Comparison of ENCODE assay signal across 10 cellular contexts in the genomic region with DNA sequence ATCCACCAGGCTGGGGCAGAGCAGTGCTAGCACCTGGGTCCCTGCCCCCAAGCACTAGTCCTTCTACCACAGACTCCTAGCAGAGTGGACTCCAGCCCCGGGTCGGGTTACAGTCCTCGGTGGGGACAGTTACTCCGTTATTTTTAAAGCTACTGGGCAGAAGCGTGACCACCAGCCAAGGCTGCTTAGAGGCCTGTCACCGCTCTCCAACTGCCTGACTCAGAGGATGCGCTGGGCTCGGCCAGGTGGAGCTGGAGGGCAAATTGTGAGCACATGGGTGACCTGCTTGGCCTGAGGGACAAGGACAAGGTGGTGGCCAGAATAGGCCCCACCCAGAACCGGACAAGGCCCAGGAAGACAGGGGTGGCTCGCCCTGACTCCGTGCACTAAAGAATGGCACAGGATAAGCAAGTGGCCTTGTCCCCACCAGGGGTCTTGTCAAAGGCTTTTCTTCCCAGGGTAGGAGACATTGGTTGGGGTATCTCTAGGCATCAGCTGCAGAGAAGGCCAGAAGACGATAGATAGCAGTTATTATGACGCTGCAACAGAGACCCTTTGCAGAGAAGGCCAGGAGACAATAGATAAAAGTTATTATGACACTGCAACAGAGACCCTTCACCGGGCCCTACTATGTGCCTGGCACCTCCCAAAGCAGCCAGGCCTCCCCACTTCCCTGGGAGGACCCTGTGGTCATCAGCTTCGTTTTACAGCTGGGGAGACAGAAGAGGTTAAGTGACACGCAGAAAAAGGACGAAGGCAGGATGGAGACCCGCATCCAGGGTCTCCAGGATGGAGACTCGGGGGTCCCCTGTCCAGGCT. TPM values are rescaled to one million over a fixed set of nuclear protein-coding genes. Genes with fewer than 3 reads are reported as not detected.
DNase-seq lines count a peak whose midpoint lies in the region; ATAC-seq and TF ChIP-seq lines count a peak whose summit lies in the region.
"Had no signal": no experiment of that assay in that cellular context is flagged by ENCODE, and none has a peak within 500 bp of the region (broad histone marks: within the 10 kb centered on the region; RNA-seq: fewer than 3 reads in every experiment).

No MANE protein-coding gene starts in this region.

- no peak overlapping the region for H3K27ac Mint-ChIP-seq in T-helper 1 cell treated with Interleukin-12 subunit alpha and Interleukin-12 subunit beta and Interleukin-4 antibody, amounts not matched to agents 30 μg/mL and 1 μg/mL, for 36 hours
- H3K27ac Mint-ChIP-seq in progenitor cell of endocrine pancreas, result no peak overlapping the region
- H3K27ac Mint-ChIP-seq in CD14-positive monocyte, result no peak overlapping the region

- intact Hi-C loops in PC-3 (cut with micrococcal nuclease), result no loop called here
- intact Hi-C loops in dorsolateral prefrontal cortex (cut with DNase I), result loop anchor here in 1 of 2 donors (10.0 kb wide), 1 partner anchor 640 kb away; a partner anchor contains a TSS
- intact Hi-C loops in CD14-positive monocyte (cut with micrococcal nuclease), result no loop called here

- DNase-seq in T-helper 1 cell (no peak), PC-3 (no peak), dorsolateral prefrontal cortex (no peak), progenitor cell of endocrine pancreas (ENCODE audit: low spot score, unreplicated experiment) (no peak), CD14-positive monocyte (ENCODE audit: low spot score) (no peak), NCI-H1105 (lab: John Stamatoyannopoulos, UW) (no peak)
- DNase-seq: stimulated activated CD4-positive, alpha-beta T cell treated with anti-CD3 and anti-CD28 coated beads, Interleukin-2, amount 100 ng/mL, for 24 hours; upper lobe of left lung had no signal

- H2AFZ ChIP-seq in PC-3 (ENCODE audit: low read length), result no peak overlapping the region

- H3F3A ChIP-seq in PC-3 (ENCODE audit: low read length, unreplicated experiment), result no peaks in the 10 kb centered on the region

- ATAC-seq in PC-3 (no peak), GM19324 (IDR thresholded peaks at IDR 0.05; ENCODE audit: low FRiP score, unreplicated experiment) (no peak)

- H3K27me3 ChIP-seq in PC-3 (ENCODE audit: low read length) (no peaks in the 10 kb centered on the region), dorsolateral prefrontal cortex (no peaks in the 10 kb centered on the region)
- H3K27me3 ChIP-seq: upper lobe of left lung had no signal

- BruUV-seq in PC-3 (replicated peaks; lab: Mats Ljungman, UMichigan), result no TSS peak

- peaks cover 8% of the 10 kb centered on the region for H3K4me1 Mint-ChIP-seq in T-helper 1 cell treated with Interleukin-12 subunit alpha and Interleukin-12 subunit beta and Interleukin-4 antibody, amounts not matched to agents 30 μg/mL and 1 μg/mL, for 36 hours (ENCODE audit: low read depth)
- H3K4me1 Mint-ChIP-seq in progenitor cell of endocrine pancreas (ENCODE audit: low read depth) (peaks cover 1% of the 10 kb centered on the region), CD14-positive monocyte (peaks cover 4% of the 10 kb centered on the region)

- CTCF ChIA-PET in PC-3 (lab: Charles Lee), result no interaction called here

- H3K36me3 ChIP-seq in PC-3 (ENCODE audit: low read depth, low read length), result no peaks in the 10 kb centered on the region

- H4K20me1 ChIP-seq in PC-3 (ENCODE audit: low read length), result no peaks in the 10 kb centered on the region

- no peak overlapping the region; the same call in 1 of the 2 replicates for H3K9ac ChIP-seq in PC-3 (ENCODE audit: low read length)

- no peaks in the 10 kb centered on the region for H3K27me3 Mint-ChIP-seq in T-helper 1 cell treated with Interleukin-12 subunit alpha and Interleukin-12 subunit beta and Interleukin-4 antibody, amounts not matched to agents 30 μg/mL and 1 μg/mL, for 36 hours (ENCODE audit: low read depth)
- H3K27me3 Mint-ChIP-seq in progenitor cell of endocrine pancreas, result peaks cover 5% of the 10 kb centered on the region
- H3K27me3 Mint-ChIP-seq in CD14-positive monocyte (ENCODE audit: low read depth in 3 of 3), result peaks cover 0 to 3% (median 0%) of the 10 kb centered on the region in 3 donors

- H3K79me2 ChIP-seq in PC-3 (ENCODE audit: low read length), result peaks cover 35% of the 10 kb centered on the region

- H3K4me3 ChIP-seq in PC-3 (ENCODE audit: low read length) (peak overlapping the region; percentile 99), dorsolateral prefrontal cortex (peak overlapping the region in 58 of 59 donors; percentile 64 to 98 (median 86))

- H3K4me2 ChIP-seq in PC-3 (ENCODE audit: low read length), result peak overlapping the region; percentile 91

- no peaks in the 10 kb centered on the region for H3K9me3 Mint-ChIP-seq in T-helper 1 cell treated with Interleukin-12 subunit alpha and Interleukin-12 subunit beta and Interleukin-4 antibody, amounts not matched to agents 30 μg/mL and 1 μg/mL, for 36 hours
- no peaks in the 10 kb centered on the region for H3K9me3 Mint-ChIP-seq in progenitor cell of endocrine pancreas (ENCODE audit: low read depth)
- H3K9me3 Mint-ChIP-seq in CD14-positive monocyte, result no peaks in the 10 kb centered on the region

- POLR2A ChIA-PET in PC-3 (lab: Charles Lee; ENCODE audit: unreplicated experiment), result no interaction called here

- H3K36me3 Mint-ChIP-seq in T-helper 1 cell treated with Interleukin-12 subunit alpha and Interleukin-12 subunit beta and Interleukin-4 antibody, amounts not matched to agents 30 μg/mL and 1 μg/mL, for 36 hours (ENCODE audit: low read depth), result no peaks in the 10 kb centered on the region
- no peaks in the 10 kb centered on the region for H3K36me3 Mint-ChIP-seq in progenitor cell of endocrine pancreas (ENCODE audit: insufficient read depth)
- no peaks in the 10 kb centered on the region for H3K36me3 Mint-ChIP-seq in CD14-positive monocyte

- H3K9me3 ChIP-seq in PC-3 (ENCODE audit: low read length), result no peaks in the 10 kb centered on the region
- H3K9me3 ChIP-seq: upper lobe of left lung had no signal

- H3K27ac ChIP-seq in PC-3 (ENCODE audit: low read length), result no peak overlapping the region
- H3K27ac ChIP-seq in dorsolateral prefrontal cortex, result peak overlapping the region in 39 of 59 donors; percentile 7 to 95 (median 85)
- H3K27ac ChIP-seq: upper lobe of left lung had no signal

- peak overlapping the region; percentile 74 for H3K4me3 Mint-ChIP-seq in T-helper 1 cell treated with Interleukin-12 subunit alpha and Interleukin-12 subunit beta and Interleukin-4 antibody, amounts not matched to agents 30 μg/mL and 1 μg/mL, for 36 hours
- H3K4me3 Mint-ChIP-seq in progenitor cell of endocrine pancreas (ENCODE audit: low read depth) (peak overlapping the region; percentile 19), CD14-positive monocyte (no peak overlapping the region)

- no peaks in the 10 kb centered on the region for H3K9me2 ChIP-seq in PC-3 (replicated peaks; ENCODE audit: low read length)

- H3K4me1 ChIP-seq in PC-3 (ENCODE audit: insufficient read depth, low read length), result peaks cover 22% of the 10 kb centered on the region

- TF ChIP-seq CTCF in PC-3 (conservative IDR thresholded peaks at IDR 0.05; ENCODE audit: low read depth, low read length) (no peak), dorsolateral prefrontal cortex (IDR thresholded peaks at IDR 0.05 in 54 of 56, conservative IDR thresholded peaks at IDR 0.05 in 2 of 56; ENCODE audit: low read depth in 1 of 56, partially characterized antibody in 56 of 56) (no peak), progenitor cell of endocrine pancreas (IDR thresholded peaks at IDR 0.05; ENCODE audit: unreplicated experiment) (no peak), CD14-positive monocyte (IDR thresholded peaks at IDR 0.05) (no peak)

RNA-seq across cellular contexts. Expression of a gene that starts 1.6 kb away (rescaled TPM):
- 18.4 and 20.9 TPM in 2 replicates for total RNA-seq in PC-3 (2014; rRNA removed)
- 10 to 100 TPM; 26.8 to 86.6 (median 52.6) TPM for total RNA-seq in dorsolateral prefrontal cortex
- 10.4 and 10.5 TPM in 2 replicates for total RNA-seq in progenitor cell of endocrine pancreas
- under 1 TPM; 0.14 to 0.22 TPM for polyA plus RNA-seq in CD14-positive monocyte

RNA-seq across cellular contexts. Expression of a gene that starts 10.4 kb away (rescaled TPM):
- total RNA-seq in PC-3 (2014; rRNA removed), result 33.3 and 35.6 TPM in 2 replicates
- 10 to 100 TPM in 119 of 120 experiments, 1 to 10 TPM in 1; 9.6 to 30.5 (median 17.3) TPM for total RNA-seq in dorsolateral prefrontal cortex
- 16.1 and 16.8 TPM in 2 replicates for total RNA-seq in progenitor cell of endocrine pancreas
- 10 to 100 TPM; 13.0 to 13.6 TPM for polyA plus RNA-seq in CD14-positive monocyte

RNA-seq across cellular contexts. Expression of a gene that starts 15.8 kb away (rescaled TPM):
- total RNA-seq in PC-3 (2014; rRNA removed) (363 and 486 TPM in 2 replicates), dorsolateral prefrontal cortex (100 to 1,000 TPM; 127 to 221 (median 162) TPM), progenitor cell of endocrine pancreas (122 and 127 TPM in 2 replicates)
- polyA plus RNA-seq in CD14-positive monocyte, result 100 to 1,000 TPM; 152 to 167 TPM

Comparison
In these comparisons a context has a peak if more than half of its experiments do, and no peak if none do; other contexts are left out.
1. H3K4me3 Mint-ChIP-seq: peak in T-helper 1 cell treated with Interleukin-12 subunit alpha and Interleukin-12 subunit beta and Interleukin-4 antibody, amounts not matched to agents 30 μg/mL and 1 μg/mL, for 36 hours (single experiment) and progenitor cell of endocrine pancreas (single experiment); none in CD14-positive monocyte (0 of 2).